Comparison of ENCODE assay signal across 18 cellular contexts in the genomic region with DNA sequence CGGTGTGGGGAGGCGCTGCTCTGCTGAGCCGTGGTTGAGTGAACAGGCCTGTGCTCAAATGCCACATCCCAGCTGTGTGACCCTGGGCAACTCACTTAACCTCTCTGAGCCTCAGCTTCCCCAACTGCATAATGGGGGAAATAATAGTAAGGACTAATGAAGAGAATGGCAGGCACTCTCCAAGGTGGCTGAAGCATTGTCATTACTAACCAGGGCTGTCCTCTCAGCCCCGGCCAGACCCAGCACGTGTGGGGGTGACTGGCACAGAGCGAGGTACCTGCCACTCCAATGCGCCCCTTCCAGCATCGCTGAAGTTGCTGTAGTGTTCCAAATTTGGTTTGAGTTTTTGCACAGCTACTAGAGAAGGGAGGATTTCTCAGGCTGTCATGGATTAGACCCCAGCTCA.
"Had no signal": no experiment of that assay in that cellular context is flagged by ENCODE, and none has a peak within 500 bp of the region (broad histone marks: within the 10 kb centered on the region; RNA-seq: fewer than 3 reads in every experiment).

No MANE protein-coding gene starts in this region.

- H3K36me3 Mint-ChIP-seq: activated naive CD8-positive, alpha-beta T cell; immature natural killer cell; mesothelial cell of epicardium; naive B cell had no signal

- H3K4me1 ChIP-seq: body of pancreas, parathyroid adenoma had no signal

- H2AFZ ChIP-seq: parathyroid adenoma had no signal

- H3K27ac ChIP-seq: body of pancreas, heart left ventricle, parathyroid adenoma, tibial nerve had no signal

- H3K9me3 ChIP-seq: body of pancreas, heart left ventricle, spleen, tibial nerve had no signal

- H3K4me1 Mint-ChIP-seq: activated CD4-positive, alpha-beta T cell treated with anti-CD3 and anti-CD28 coated beads for 36 hours; immature natural killer cell; naive B cell had no signal

- ATAC-seq: activated CD4-positive, alpha-beta T cell treated with anti-CD3 and anti-CD28 coated beads for 36 hours; esophagus mucosa had no signal

- DNase-seq: activated CD4-positive, alpha-beta T cell treated with anti-CD3 and anti-CD28 coated beads for 36 hours; activated CD4-positive, CD25-positive, alpha-beta regulatory T cell; activated CD8-positive, alpha-beta memory T cell treated with anti-CD3 and anti-CD28 coated beads for 24 hours; activated effector memory CD4-positive, alpha-beta T cell treated with Interleukin-2 at 50 U/mL for 16 hours; activated naive CD4-positive, alpha-beta T cell treated with Interleukin-2 at 50 U/mL for 16 hours; foreskin fibroblast; immature natural killer cell; naive B cell; nephron progenitor cell; spleen; stimulated activated naive CD4-positive, alpha-beta T cell treated with Interleukin-2 at 50 U/mL for 16 hours had no signal

- H3K27me3 ChIP-seq: body of pancreas, heart left ventricle, spleen, tibial nerve had no signal

- H3K27me3 Mint-ChIP-seq: activated CD4-positive, alpha-beta T cell treated with anti-CD3 and anti-CD28 coated beads for 36 hours; activated naive CD8-positive, alpha-beta T cell had no signal

- H3K4me3 Mint-ChIP-seq: activated CD4-positive, alpha-beta T cell treated with anti-CD3 and anti-CD28 coated beads for 36 hours; activated naive CD8-positive, alpha-beta T cell; immature natural killer cell; mesothelial cell of epicardium; naive B cell; nephron progenitor cell had no signal

- H3K27ac Mint-ChIP-seq: activated CD4-positive, alpha-beta T cell treated with anti-CD3 and anti-CD28 coated beads for 36 hours; activated naive CD8-positive, alpha-beta T cell; immature natural killer cell; mesothelial cell of epicardium; naive B cell had no signal

- H3K9ac ChIP-seq: parathyroid adenoma had no signal

- H3K4me3 ChIP-seq: body of pancreas, heart left ventricle, spleen, tibial nerve had no signal

- H3K9me3 Mint-ChIP-seq: immature natural killer cell, mesothelial cell of epicardium, naive B cell, nephron progenitor cell had no signal
